ENCODE assay signal across 22 cellular contexts in the genomic region with DNA sequence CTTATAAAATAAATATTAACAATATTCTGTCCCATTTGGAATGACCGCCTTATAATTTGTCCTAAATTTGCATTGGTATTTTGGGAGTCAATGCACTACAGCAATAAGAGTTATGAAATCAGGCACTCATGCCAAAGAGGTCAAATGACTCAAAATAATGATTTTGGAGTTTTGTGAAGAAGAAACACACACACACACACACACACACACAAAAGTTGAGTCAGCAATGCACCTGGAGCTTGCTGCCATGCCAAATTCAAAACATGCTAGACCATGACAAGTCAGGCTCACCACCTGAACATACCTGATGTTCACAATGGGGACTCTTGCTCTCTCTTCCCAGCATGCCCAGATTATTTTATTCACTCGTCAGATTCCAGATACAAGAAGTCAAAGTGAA. TPM values are rescaled to one million over a fixed set of nuclear protein-coding genes. Genes with fewer than 3 reads are reported as not detected.
DNase-seq lines count a peak whose midpoint lies in the region; ATAC-seq, FAIRE-seq and TF ChIP-seq lines count a peak whose summit lies in the region.
"Had no signal": no experiment of that assay in that cellular context is flagged by ENCODE, and none has a peak within 500 bp of the region (broad histone marks: within the 10 kb centered on the region; RNA-seq: fewer than 3 reads in every experiment).

No MANE protein-coding gene starts in this region.

- intact Hi-C loops in mammary epithelial cell (cut with micrococcal nuclease) (loop anchor here (2.0 kb wide), 1 partner anchor 416 kb away; no protein-coding TSS in a partner anchor), pancreas (cut with DNase I) (loop anchor here in 2 of 3 donors (10.0 kb wide), 3 partner anchors 168 to 238 kb away; no protein-coding TSS in a partner anchor)

- H3K4me3 Mint-ChIP-seq in endothelial cell (ENCODE audit: unreplicated experiment) = no peak overlapping the region
- H3K4me3 Mint-ChIP-seq: CD4-positive, alpha-beta memory T cell had no signal

- no peak for FAIRE-seq in pancreas (lab: Jason Lieb, UNC)
- FAIRE-seq: G401.6 had no signal

- H4K20me1 ChIP-seq in mammary epithelial cell (ENCODE audit: insufficient read depth, low read length) = no peaks in the 10 kb centered on the region

- no peak overlapping the region for H3K4ac ChIP-seq in trophoblast cell (ENCODE audit: low read depth, low read length)

- no peak for TF ChIP-seq POLR2A in gastroesophageal sphincter (IDR thresholded peaks at IDR 0.05)

- no TSS peak for BruUV-seq in mammary epithelial cell (replicated peaks; lab: Mats Ljungman, UMichigan)

- H2BK12ac ChIP-seq in trophoblast cell (ENCODE audit: low read length) = no peak overlapping the region

- no peak overlapping the region for H3K9ac ChIP-seq in mammary epithelial cell (ENCODE audit: insufficient read depth, low read length)
- no peak overlapping the region for H3K9ac ChIP-seq in trophoblast cell (ENCODE audit: low read length)
- H3K9ac ChIP-seq: GM23248, KMS-11 had no signal

- no peak overlapping the region for H2BK5ac ChIP-seq in trophoblast cell (ENCODE audit: low read depth, low read length, poor library complexity)

- H3K4me2 ChIP-seq in mammary epithelial cell (ENCODE audit: insufficient read depth, low read depth, low read length) = no peak overlapping the region
- H3K4me2 ChIP-seq in trophoblast cell (ENCODE audit: low read length) = no peak overlapping the region
- H3K4me2 ChIP-seq: KMS-11 had no signal

- H4K8ac ChIP-seq in trophoblast cell (ENCODE audit: low read depth, low read length) = no peak overlapping the region

- no peak overlapping the region for H3K23ac ChIP-seq in trophoblast cell (ENCODE audit: low read length)

- H4K12ac ChIP-seq in trophoblast cell (ENCODE audit: low read depth, low read length) = no peak overlapping the region

- H3K79me2 ChIP-seq in mammary epithelial cell (ENCODE audit: insufficient read depth, low read length) = no peaks in the 10 kb centered on the region
- no peaks in the 10 kb centered on the region for H3K79me2 ChIP-seq in trophoblast cell (ENCODE audit: control insufficient read depth, insufficient read depth, low read length, poor library complexity)

- H3K14ac ChIP-seq in trophoblast cell (ENCODE audit: low read length) = no peak overlapping the region

- CTCF ChIA-PET in mammary epithelial cell (lab: Charles Lee; ENCODE audit: low non-redundant PET) = interaction anchor here (0.7 kb wide), 1 partner anchor 221 kb away, joined by 5 read pairs; no protein-coding TSS in a partner anchor

- in situ Hi-C loops in mammary epithelial cell (cut with MboI; ENCODE audit: low sequenced_read_pairs in 2 of 2) = loop anchor here (5.0 to 25.0 kb wide), 4 partner anchors 170 to 1435 kb away; no protein-coding TSS in a partner anchor

- peak; percentile 44 for DNase-seq in DMS53 (lab: John Stamatoyannopoulos, UW)
- DNase-seq in DMS53 treated with DMSO at 0.1 percent for 48 hours (lab: John Stamatoyannopoulos, UW; ENCODE audit: unreplicated experiment) = no peak
- peak; percentile 69 for DNase-seq in mammary epithelial cell
- peak; percentile 18 for DNase-seq in fibroblast of the aortic adventitia (ENCODE audit: low read depth)
- no peak for DNase-seq in pancreas
- DNase-seq in trophoblast cell = no peak
- DNase-seq in endothelial cell (ENCODE audit: low spot score) = no peak
- DNase-seq: CD4-positive, alpha-beta memory T cell; DND-41; MG63; NCI-H1092 treated with DMSO at 0.1 percent for 48 hours; NCI-H2081 treated with DMSO at 0.1 percent for 48 hours; NCI-H510A treated with DMSO at 0.1 percent for 48 hours; NCI-H82; Peyer's patch; Right ventricle myocardium superior had no signal

- 75% methylated on average over 2 of the region's 2 CpGs for WGBS in mammary epithelial cell (ENCODE audit: low coverage, missing lambda C conversion rate)
- WGBS in pancreas, 2 donors = 38 to 58% methylated on average over 2 of the region's 2 CpGs
- 70 to 100% methylated on average over 1 to 2 of the region's 2 CpGs for WGBS in gastroesophageal sphincter (ENCODE audit: low coverage in 1 of 2), 2 donors
- no CpG with 5 or more reads among the region's 2 CpGs for WGBS in trophoblast cell (ENCODE audit: extremely low coverage, insufficient coverage, insufficient read length)

- no peak overlapping the region for H4K91ac ChIP-seq in trophoblast cell (ENCODE audit: low read depth, low read length)

- no peak overlapping the region for H3K27ac Mint-ChIP-seq in endothelial cell (ENCODE audit: unreplicated experiment)
- H3K27ac Mint-ChIP-seq: CD4-positive, alpha-beta memory T cell had no signal

- H3K4me1 Mint-ChIP-seq in endothelial cell (ENCODE audit: unreplicated experiment) = peaks cover 13% of the 10 kb centered on the region
- H3K4me1 Mint-ChIP-seq: CD4-positive, alpha-beta memory T cell had no signal

- H3K18ac ChIP-seq in trophoblast cell (ENCODE audit: low read length) = no peak overlapping the region

- TF ChIP-seq CTCF in mammary epithelial cell (conservative IDR thresholded peaks at IDR 0.05 in 1 of 2, IDR thresholded peaks at IDR 0.05 in 1 of 2; ENCODE audit: extremely low read depth in 1 of 2, insufficient read depth in 1 of 2, low read depth in 1 of 2, low read length in 2 of 2) (no peak), fibroblast of the aortic adventitia (IDR thresholded peaks at IDR 0.05; ENCODE audit: insufficient read depth, low read length) (no peak), pancreas (IDR thresholded peaks at IDR 0.05) (no peak), gastroesophageal sphincter (IDR thresholded peaks at IDR 0.05) (no peak), endothelial cell (IDR thresholded peaks at IDR 0.05; ENCODE audit: unreplicated experiment) (no peak)

- H2BK120ac ChIP-seq in trophoblast cell (ENCODE audit: insufficient read depth, low read length, poor library complexity) = no peak overlapping the region

- H2AFZ ChIP-seq in mammary epithelial cell (ENCODE audit: low read depth, low read length) (no peak overlapping the region), trophoblast cell (ENCODE audit: insufficient read depth, low read length, poor library complexity) (no peak overlapping the region)
- H2AFZ ChIP-seq: GM23248 had no signal

- H2AK5ac ChIP-seq in trophoblast cell (ENCODE audit: low read length) = no peak overlapping the region

- H3K36me3 ChIP-seq in mammary epithelial cell (ENCODE audit: insufficient read depth, low read length) = no peaks in the 10 kb centered on the region
- no peaks in the 10 kb centered on the region for H3K36me3 ChIP-seq in pancreas
- no peaks in the 10 kb centered on the region for H3K36me3 ChIP-seq in gastroesophageal sphincter
- peaks cover 2 to 7% of the 10 kb centered on the region in 2 experiments for H3K36me3 ChIP-seq in trophoblast cell (ENCODE audit: control insufficient read depth in 1 of 2, insufficient read depth in 2 of 2, low read length in 2 of 2)
- H3K36me3 ChIP-seq: MG63 had no signal

- H3K79me1 ChIP-seq in trophoblast cell (ENCODE audit: low read length) = peaks cover 2% of the 10 kb centered on the region

- dilution Hi-C loops in mammary epithelial cell (cut with HindIII; ENCODE audit: low sequenced_read_pairs) = no loop called here

- H3K9me3 Mint-ChIP-seq in endothelial cell (ENCODE audit: unreplicated experiment) = no peaks in the 10 kb centered on the region
- H3K9me3 Mint-ChIP-seq: CD4-positive, alpha-beta memory T cell had no signal

- no peak for TF ChIP-seq EP300 in gastroesophageal sphincter (IDR thresholded peaks at IDR 0.05)

- H3K27me3 ChIP-seq in mammary epithelial cell (ENCODE audit: insufficient read depth, low read length) = no peaks in the 10 kb centered on the region
- H3K27me3 ChIP-seq in pancreas = no peaks in the 10 kb centered on the region
- H3K27me3 ChIP-seq in gastroesophageal sphincter = no peaks in the 10 kb centered on the region
- H3K27me3 ChIP-seq in trophoblast cell (ENCODE audit: insufficient read depth, low read length) = no peaks in the 10 kb centered on the region
- H3K27me3 ChIP-seq: MG63, Peyer's patch had no signal

- H3K9me3 ChIP-seq in mammary epithelial cell (replicated peaks; ENCODE audit: insufficient read depth, low read length) (no peaks in the 10 kb centered on the region), pancreas (no peaks in the 10 kb centered on the region), gastroesophageal sphincter (no peaks in the 10 kb centered on the region), trophoblast cell (ENCODE audit: insufficient read depth, low read depth, low read length) (no peaks in the 10 kb centered on the region)
- H3K9me3 ChIP-seq: MG63, Peyer's patch had no signal

- H3K4me3 ChIP-seq in mammary epithelial cell (replicated peaks in 1 of 3; ENCODE audit: insufficient read depth in 1 of 3, low read depth in 2 of 3, low read length in 3 of 3) (no peak overlapping the region), fibroblast of the aortic adventitia (ENCODE audit: low read depth, low read length) (no peak overlapping the region), pancreas (no peak overlapping the region), gastroesophageal sphincter (no peak overlapping the region), trophoblast cell (ENCODE audit: low read depth, low read length) (no peak overlapping the region)
- H3K4me3 ChIP-seq: GM23248, MG63, Peyer's patch had no signal

- H3K27ac ChIP-seq in mammary epithelial cell (ENCODE audit: insufficient read depth, low read depth, low read length) (no peak overlapping the region), pancreas (no peak overlapping the region), gastroesophageal sphincter (no peak overlapping the region), trophoblast cell (ENCODE audit: low read depth, low read length) (no peak overlapping the region)
- H3K27ac ChIP-seq: 22Rv1, GM23248, KMS-11, Peyer's patch had no signal

- H3K4me1 ChIP-seq in mammary epithelial cell (ENCODE audit: insufficient read depth, low read length) (peaks cover 4% of the 10 kb centered on the region), pancreas (no peaks in the 10 kb centered on the region), gastroesophageal sphincter (peaks cover 0 to 16% (median 0%) of the 10 kb centered on the region in 3 donors), trophoblast cell (ENCODE audit: control insufficient read depth in 1 of 2, insufficient read depth in 2 of 2, low read length in 2 of 2) (peaks cover 0 to 1% of the 10 kb centered on the region in 2 experiments)
- H3K4me1 ChIP-seq: Peyer's patch had no signal

- no peaks in the 10 kb centered on the region for H3K36me3 Mint-ChIP-seq in endothelial cell (ENCODE audit: low read depth, unreplicated experiment)
- H3K36me3 Mint-ChIP-seq: CD4-positive, alpha-beta memory T cell had no signal

- ATAC-seq in pancreas (peak in 3 of 4 donors; percentile 22 to 25 (median 24)), gastroesophageal sphincter (no peak)

- H3K27me3 Mint-ChIP-seq in endothelial cell (ENCODE audit: unreplicated experiment) = no peaks in the 10 kb centered on the region

RNA-seq across cellular contexts. Expression of a gene that starts 56.7 kb away (rescaled TPM):
- total RNA-seq in mammary epithelial cell (1 to 10 TPM in 1 of 2 donors, not detected in 1; 4.0 TPM), fibroblast of the aortic adventitia (ENCODE audit: low replicate concordance) (under 0.01 TPM in 1 of 2 replicates, not detected in the other), pancreas (10 to 100 TPM; 20.4 to 51.6 (median 22.2) TPM), gastroesophageal sphincter (10 to 100 TPM in 1 of 4 donors, 1 to 10 TPM in 2, under 1 TPM in 1; 0.94 to 16.3 (median 4.4) TPM), endothelial cell (ENCODE audit: unreplicated experiment) (12.2 TPM)
- polyA plus RNA-seq in mammary epithelial cell (0.10 TPM), pancreas (10 to 100 TPM; 19.7 to 31.3 TPM)
- not detected for polyA minus RNA-seq in mammary epithelial cell
- polyA plus RNA-seq in trophoblast cell (2013) = 20.9 and 24.0 TPM in 2 replicates
- total RNA-seq: CD4-positive, alpha-beta memory T cell; GM23248 had no signal
- polyA plus RNA-seq: BJ; CD4-positive, alpha-beta memory T cell; GM23248 had no signal

Comparison
In these comparisons a context has a peak if more than half of its experiments do, and no peak if none do; other contexts are left out.
1. DNase-seq: peak in DMS53 (single experiment), mammary epithelial cell (single experiment) and fibroblast of the aortic adventitia (single experiment); none in DMS53 treated with DMSO at 0.1 percent for 48 hours (single experiment), pancreas (0 of 6), trophoblast cell (0 of 2) and endothelial cell (single experiment).